ENCODE assay signal across 12 cellular contexts in the genomic region with DNA sequence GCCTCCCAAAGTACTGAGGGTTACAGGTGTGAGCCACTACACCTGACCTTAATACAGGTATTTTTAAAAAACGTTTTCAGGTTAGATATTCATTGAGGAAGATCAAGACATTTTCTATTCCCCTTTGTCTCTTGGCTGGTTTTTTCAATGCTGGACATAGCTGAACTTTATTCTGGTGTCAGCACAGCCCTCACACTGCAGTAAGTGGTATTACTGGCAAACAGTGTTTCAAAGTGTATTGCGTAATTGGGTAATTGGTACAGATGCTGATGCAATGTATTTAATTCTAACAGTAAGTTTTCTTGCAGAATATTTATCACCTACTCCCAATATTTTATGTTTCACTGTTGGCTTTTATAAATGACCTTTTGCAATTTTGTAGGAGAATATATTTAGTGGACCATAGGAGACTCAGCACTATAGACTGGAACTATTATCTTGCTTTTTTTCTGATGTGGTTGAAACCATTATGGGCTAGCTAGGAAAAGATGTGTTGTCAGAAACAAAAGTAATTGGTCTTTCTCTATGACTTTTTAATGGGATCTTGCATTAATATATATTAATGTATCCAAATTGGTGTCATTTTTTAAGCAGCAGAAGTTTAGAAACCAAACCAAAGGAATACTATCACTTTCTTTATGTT.
A peak's percentile ranks its signal among the peaks of the same experiment; 100 is the strongest.
DNase-seq lines count a peak whose midpoint lies in the region; ATAC-seq, FAIRE-seq and TF ChIP-seq lines count a peak whose summit lies in the region.
"Had no signal": no experiment of that assay in that cellular context is flagged by ENCODE, and none has a peak within 500 bp of the region (broad histone marks: within the 10 kb centered on the region; RNA-seq: fewer than 3 reads in every experiment).

No MANE protein-coding gene starts in this region.

- TF ChIP-seq RAD21 in HepG2 (CRISPR knock-in tag; IDR thresholded peaks at IDR 0.05), result no peak; the same call in 1 of the 2 replicates

- no peaks in the 10 kb centered on the region for H3K79me2 ChIP-seq in HepG2 (ENCODE audit: insufficient read depth, low read length)

- TF ChIP-seq POLR2A in HepG2 (IDR thresholded peaks at IDR 0.05; ENCODE audit: insufficient read depth in 1 of 2, low read depth in 2 of 2, low read length in 2 of 2), result no peak

- no peak overlapping the region for H3K27ac ChIP-seq in HepG2 (ENCODE audit: extremely low read length, insufficient read depth, low read length)
- H3K27ac ChIP-seq: dorsolateral prefrontal cortex, neutrophil, WERI-Rb-1 had no signal

- TF ChIP-seq CTCF in Calu3 (IDR thresholded peaks at IDR 0.05; ENCODE audit: unreplicated experiment) (peak; percentile 22), WTC11 (IDR thresholded peaks at IDR 0.05) (no peak), HepG2 (CRISPR knock-in tag; IDR thresholded peaks at IDR 0.05) (peak; percentile 43), progenitor cell of endocrine pancreas (IDR thresholded peaks at IDR 0.05; ENCODE audit: unreplicated experiment) (no peak)

- H3K4me2 ChIP-seq in HepG2 (ENCODE audit: low read depth, low read length), result no peak overlapping the region

- H3K9ac ChIP-seq in HepG2 (ENCODE audit: insufficient read depth, low read depth, low read length), result no peak overlapping the region

- DNase-seq in Calu3 (peak; percentile 35), M059J (ENCODE audit: low read depth) (peak; percentile 39), WTC11 (ENCODE audit: low spot score) (no peak), HepG2 (ENCODE audit: low spot score) (peak; percentile 70), MG63 (no peak), iPS-NIHi7 (ENCODE audit: extremely low spot score) (no peak), progenitor cell of endocrine pancreas (ENCODE audit: low spot score, unreplicated experiment) (no peak)
- DNase-seq: dorsolateral prefrontal cortex, WERI-Rb-1 had no signal

- WGBS in HepG2 (ENCODE audit: low lambda C conversion rate), result 3% methylated on average over 2 of the region's 2 CpGs

- H3K4me1 ChIP-seq in HepG2 (ENCODE audit: insufficient read depth, low read length), result peaks cover 31% of the 10 kb centered on the region

- ATAC-seq in WTC11, result no peak
- peak; percentile 89 for ATAC-seq in HepG2
- no peak for ATAC-seq in GM18907 (IDR thresholded peaks at IDR 0.05; ENCODE audit: unreplicated experiment)
- ATAC-seq: activated T-helper 17 cell treated with anti-CD3 and anti-CD28 coated beads, Interleukin-2, amount 50 U/mL, for 72 hours had no signal

- no peaks in the 10 kb centered on the region for H3K9me3 ChIP-seq in HepG2 (ENCODE audit: low read length)
- H3K9me3 ChIP-seq in MG63, result peaks cover 3% of the 10 kb centered on the region; the same call in 1 of the 2 replicates
- H3K9me3 ChIP-seq: neutrophil had no signal

- H3K4me3 ChIP-seq in HepG2 (replicated peaks in 1 of 3; ENCODE audit: insufficient read depth in 1 of 3, low read depth in 2 of 3, low read length in 3 of 3) (no peak overlapping the region), MG63 (no peak overlapping the region)
- H3K4me3 ChIP-seq: dorsolateral prefrontal cortex had no signal

- no peak overlapping the region for H2AFZ ChIP-seq in HepG2 (ENCODE audit: low read length)

- peak; percentile 62 to 87; a peak in 3 of 4 replicates for TF ChIP-seq EP300 in HepG2 (IDR thresholded peaks at IDR 0.05; ENCODE audit: low read depth in 2 of 2, low read length in 2 of 2)
- no peak for TF ChIP-seq EP300 in HepG2 (CRISPR knock-in tag; IDR thresholded peaks at IDR 0.05; ENCODE audit: borderline replicate concordance)

- CTCF ChIA-PET in Calu3 (lab: Charles Lee) (interaction anchor here (0.5 to 1.0 kb wide), 5 partner anchors 24 to 352 kb away, joined by 3 to 8 read pairs (median 3); no protein-coding TSS in a partner anchor), WTC11 (lab: Charles Lee) (no interaction called here), HepG2 (lab: Yijun Ruan, JAX; ENCODE audit: low intra/inter-chr PET ratio, low total read pairs) (no interaction called here)

- H3K36me3 ChIP-seq in HepG2 (replicated peaks in 1 of 2; ENCODE audit: control insufficient read depth in 1 of 2, insufficient read depth in 2 of 2, low read length in 2 of 2) (no peaks in the 10 kb centered on the region), MG63 (no peaks in the 10 kb centered on the region)
- H3K36me3 ChIP-seq: neutrophil, WERI-Rb-1 had no signal

- H3K4me3 Mint-ChIP-seq in Calu3 (ENCODE audit: low read depth, unreplicated experiment), result no peak overlapping the region
- H3K4me3 Mint-ChIP-seq in WTC11, result no peak overlapping the region
- no peak overlapping the region for H3K4me3 Mint-ChIP-seq in progenitor cell of endocrine pancreas (ENCODE audit: low read depth)
- H3K4me3 Mint-ChIP-seq: activated T-helper 17 cell treated with anti-CD3 and anti-CD28 coated beads, Interleukin-2, amount 50 U/mL, for 72 hours had no signal

- H3K9me3 Mint-ChIP-seq in Calu3 (ENCODE audit: low read depth, unreplicated experiment) (peaks cover 3% of the 10 kb centered on the region), WTC11 (peaks cover 16% of the 10 kb centered on the region), progenitor cell of endocrine pancreas (ENCODE audit: low read depth) (peaks cover 7% of the 10 kb centered on the region)
- H3K9me3 Mint-ChIP-seq: activated T-helper 17 cell treated with anti-CD3 and anti-CD28 coated beads, Interleukin-2, amount 50 U/mL, for 72 hours had no signal

- H3K4me1 Mint-ChIP-seq in Calu3 (ENCODE audit: low read depth, unreplicated experiment), result peaks cover 8% of the 10 kb centered on the region
- H3K4me1 Mint-ChIP-seq in WTC11, result peaks cover 8% of the 10 kb centered on the region; the same call in 1 of the 2 replicates
- peaks cover 12% of the 10 kb centered on the region for H3K4me1 Mint-ChIP-seq in progenitor cell of endocrine pancreas (ENCODE audit: low read depth)
- H3K4me1 Mint-ChIP-seq: activated T-helper 17 cell treated with anti-CD3 and anti-CD28 coated beads, Interleukin-2, amount 50 U/mL, for 72 hours had no signal

- H3K27ac Mint-ChIP-seq in Calu3 (ENCODE audit: unreplicated experiment) (peak overlapping the region; percentile 40), WTC11 (no peak overlapping the region), progenitor cell of endocrine pancreas (no peak overlapping the region)
- H3K27ac Mint-ChIP-seq: activated T-helper 17 cell treated with anti-CD3 and anti-CD28 coated beads, Interleukin-2, amount 50 U/mL, for 72 hours had no signal

- H3K36me3 Mint-ChIP-seq in Calu3 (ENCODE audit: insufficient read depth, unreplicated experiment) (no peaks in the 10 kb centered on the region), WTC11 (peaks cover 2% of the 10 kb centered on the region; the same call in 1 of the 2 replicates), progenitor cell of endocrine pancreas (ENCODE audit: insufficient read depth) (peaks cover 2% of the 10 kb centered on the region)

- in situ Hi-C loops in HepG2 (cut with HindIII; ENCODE audit: extremely low pct_ligation_motif_present, low pct_unique_long_range_greater_than_20kb), result no loop called here

- no peaks in the 10 kb centered on the region for H3K27me3 Mint-ChIP-seq in Calu3 (ENCODE audit: unreplicated experiment)
- H3K27me3 Mint-ChIP-seq in WTC11 (ENCODE audit: low read depth), result no peaks in the 10 kb centered on the region
- no peaks in the 10 kb centered on the region for H3K27me3 Mint-ChIP-seq in progenitor cell of endocrine pancreas

- FAIRE-seq in HepG2 (lab: Jason Lieb, UNC), result peak; percentile 15

- no peaks in the 10 kb centered on the region for H4K20me1 ChIP-seq in HepG2 (ENCODE audit: insufficient read depth, low read length)

- BruUV-seq in Calu3 (replicated peaks; lab: Mats Ljungman, UMichigan) (no TSS peak), HepG2 (replicated peaks; lab: Mats Ljungman, UMichigan) (no TSS peak)

- H3K27me3 ChIP-seq in HepG2 (ENCODE audit: control insufficient read depth in 1 of 2, insufficient read depth in 2 of 2, low read length in 2 of 2), result peaks cover 1 to 12% of the 10 kb centered on the region in 2 experiments; a peak in 4 of 5 replicates
- no peaks in the 10 kb centered on the region for H3K27me3 ChIP-seq in MG63
- H3K27me3 ChIP-seq: neutrophil had no signal

- intact Hi-C loops in Calu3 (cut with micrococcal nuclease; ENCODE audit: unreplicated experiment) (no loop called here), HepG2 (cut with micrococcal nuclease; ENCODE audit: unreplicated experiment) (loop anchor here (5.0 kb wide), 1 partner anchor 281 kb away; no protein-coding TSS in a partner anchor)

- POLR2A ChIA-PET in WTC11 (lab: Charles Lee) (no interaction called here), HepG2 (lab: Yijun Ruan, JAX) (no interaction called here)

TF ChIP-seq in WTC11, 78 proteins besides CTCF, POLR2A, EP300 and RAD21:
- TF ChIP-seq FOXK1 (CRISPR knock-in tag; IDR thresholded peaks at IDR 0.05) (no peak), GABPB1 (CRISPR knock-in tag; IDR thresholded peaks at IDR 0.05) (peak; percentile 98)

TF ChIP-seq in HepG2, 621 proteins besides CTCF, POLR2A, EP300 and RAD21 (continues in another document):
- TF ChIP-seq HNF4A (CRISPR knock-in tag; IDR thresholded peaks at IDR 0.05), result peak; percentile 61
- TF ChIP-seq NFRKB (IDR thresholded peaks at IDR 0.05), result no peak
- TF ChIP-seq FOXO1 (CRISPR knock-in tag; IDR thresholded peaks at IDR 0.05), result peak; percentile 34; the same call in 1 of the 2 replicates
- TF ChIP-seq, protein P1, sequence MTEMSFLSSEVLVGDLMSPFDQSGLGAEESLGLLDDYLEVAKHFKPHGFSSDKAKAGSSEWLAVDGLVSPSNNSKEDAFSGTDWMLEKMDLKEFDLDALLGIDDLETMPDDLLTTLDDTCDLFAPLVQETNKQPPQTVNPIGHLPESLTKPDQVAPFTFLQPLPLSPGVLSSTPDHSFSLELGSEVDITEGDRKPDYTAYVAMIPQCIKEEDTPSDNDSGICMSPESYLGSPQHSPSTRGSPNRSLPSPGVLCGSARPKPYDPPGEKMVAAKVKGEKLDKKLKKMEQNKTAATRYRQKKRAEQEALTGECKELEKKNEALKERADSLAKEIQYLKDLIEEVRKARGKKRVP (CRISPR knock-in tag; IDR thresholded peaks at IDR 0.05), result peak; percentile 78 to 99; a peak in 3 of 4 replicates
- peak; percentile 81 for TF ChIP-seq HMG20A (CRISPR knock-in tag; IDR thresholded peaks at IDR 0.05; ENCODE audit: borderline replicate concordance)
- TF ChIP-seq SP140L (CRISPR knock-in tag; IDR thresholded peaks at IDR 0.05; ENCODE audit: borderline replicate concordance), result no peak
- TF ChIP-seq HOXA9 (CRISPR knock-in tag; IDR thresholded peaks at IDR 0.05; ENCODE audit: borderline replicate concordance), result no peak
- TF ChIP-seq FOXK1 (CRISPR knock-in tag; IDR thresholded peaks at IDR 0.05; ENCODE audit: borderline replicate concordance, low read depth), result 0 out of 2 replicates have a peak, but pooled peaks have one; percentile 18
- peak; percentile 33; the same call in 1 of the 2 replicates for TF ChIP-seq POGZ (CRISPR knock-in tag; IDR thresholded peaks at IDR 0.05)
- TF ChIP-seq GATAD2A (CRISPR knock-in tag; IDR thresholded peaks at IDR 0.05), result peak; percentile 91
- TF ChIP-seq SNAI1 (CRISPR knock-in tag; IDR thresholded peaks at IDR 0.05; ENCODE audit: borderline replicate concordance), result no peak
- TF ChIP-seq ZNF614 (CRISPR knock-in tag; IDR thresholded peaks at IDR 0.05; ENCODE audit: borderline replicate concordance), result 0 out of 2 replicates have a peak, but pooled peaks have one; percentile 57
- TF ChIP-seq KLF13 (CRISPR knock-in tag; IDR thresholded peaks at IDR 0.05), result no peak

Comparison
In these comparisons a context has a peak if more than half of its experiments do, and no peak if none do; other contexts are left out.
1. DNase-seq: peak in Calu3 (single experiment), M059J (single experiment) and HepG2 (single experiment); none in WTC11 (single experiment), MG63 (single experiment), iPS-NIHi7 (single experiment) and progenitor cell of endocrine pancreas (single experiment).
2. CTCF ChIP-seq: peak in Calu3 (single experiment) and HepG2 (single experiment); none in WTC11 (single experiment) and progenitor cell of endocrine pancreas (single experiment).